ENCODE assay signal across 8 cellular contexts in genomic region chr17:35373984-35374765, GRCh38. TPM values are rescaled to one million over a fixed set of nuclear protein-coding genes. Genes with fewer than 3 reads are reported as not detected.
DNase-seq lines count a peak whose midpoint lies in the region; ATAC-seq and TF ChIP-seq lines count a peak whose summit lies in the region.

No MANE protein-coding gene starts in this region.

- H3K4me3 Mint-ChIP-seq in CD8-positive, alpha-beta memory T cell: peak overlapping the region; percentile 96 to 100 (median 99)
- peak overlapping the region; percentile 91 for H3K4me3 Mint-ChIP-seq in type B pancreatic cell

- H3K4me3 ChIP-seq in CD8-positive, alpha-beta memory T cell (ENCODE audit: low read length): peak overlapping the region; percentile 97
- peak overlapping the region; percentile 21 for H3K4me3 ChIP-seq in NT2/D1 (ENCODE audit: insufficient read length, low read depth)
- H3K4me3 ChIP-seq in neuronal stem cell (ENCODE audit: low read length in 2 of 2): peak overlapping the region in 1 of 2 donors; percentile 26

- H3K27ac Mint-ChIP-seq in CD8-positive, alpha-beta memory T cell: peak overlapping the region; percentile 98 to 100 (median 100)
- H3K27ac Mint-ChIP-seq in type B pancreatic cell: peak overlapping the region; percentile 92

- H2BK120ac ChIP-seq in neuronal stem cell (ENCODE audit: low read depth, low read length): no peak overlapping the region

- peaks cover 0 to 1% of the 10 kb centered on the region in 2 donors for H3K27me3 Mint-ChIP-seq in CD8-positive, alpha-beta memory T cell
- peaks cover 77% of the 10 kb centered on the region for H3K27me3 Mint-ChIP-seq in type B pancreatic cell

- H3K79me1 ChIP-seq in neuronal stem cell (ENCODE audit: low read depth, low read length): no peaks in the 10 kb centered on the region

- H3K27me3 ChIP-seq in CD8-positive, alpha-beta memory T cell (ENCODE audit: insufficient read depth, low read length, poor library complexity, severe bottlenecking): no peaks in the 10 kb centered on the region
- H3K27me3 ChIP-seq in NT2/D1 (ENCODE audit: insufficient read depth, insufficient read length) (peaks cover 64% of the 10 kb centered on the region), foreskin keratinocyte (peaks cover 88% of the 10 kb centered on the region), neuronal stem cell (ENCODE audit: control insufficient read depth in 3 of 3, insufficient read depth in 3 of 3, low read depth in 1 of 3, low read length in 3 of 3) (peaks cover 13 to 62% (median 28%) of the 10 kb centered on the region in 3 experiments)

- H2AFZ ChIP-seq in neuronal stem cell (ENCODE audit: low read length): peak overlapping the region; percentile 79

- H3K27ac ChIP-seq in CD8-positive, alpha-beta memory T cell (ENCODE audit: low read depth, low read length): peak overlapping the region; percentile 87
- H3K27ac ChIP-seq in foreskin keratinocyte (no peak overlapping the region), neuronal stem cell (replicated peaks; ENCODE audit: low read length) (no peak overlapping the region)

- peak overlapping the region; percentile 57 for H3K4me2 ChIP-seq in neuronal stem cell (ENCODE audit: insufficient read depth, low read length, poor library complexity, severe bottlenecking)

- no peak overlapping the region for H2BK12ac ChIP-seq in neuronal stem cell (ENCODE audit: low read length)

- H2BK5ac ChIP-seq in neuronal stem cell (ENCODE audit: low read length): no peak overlapping the region

- POLR2A ChIA-PET in CD8-positive, alpha-beta memory T cell (lab: Charles Lee): interaction anchor here (0.6 to 2.3 kb wide), 13 partner anchors 10 to 233 kb away, joined by 3 to 13 read pairs (median 5); partner anchors contain the start of genes SLFN12L and SLFN13

- peaks cover 4 to 13% (median 6%) of the 10 kb centered on the region in 5 donors for H3K9me3 Mint-ChIP-seq in CD8-positive, alpha-beta memory T cell
- H3K9me3 Mint-ChIP-seq in type B pancreatic cell: peaks cover 10% of the 10 kb centered on the region

- H3K14ac ChIP-seq in neuronal stem cell (ENCODE audit: low read length): peak overlapping the region; percentile 8

- H3K36me3 Mint-ChIP-seq in CD8-positive, alpha-beta memory T cell: peaks cover 0 to 23% (median 14%) of the 10 kb centered on the region in 3 donors
- H3K36me3 Mint-ChIP-seq in type B pancreatic cell: peaks cover 19% of the 10 kb centered on the region

- no peak overlapping the region for H4K91ac ChIP-seq in neuronal stem cell (ENCODE audit: low read depth, low read length, poor library complexity)

- WGBS in neuronal stem cell (ENCODE audit: extremely low coverage in 2 of 2, insufficient read length in 2 of 2, insufficient replicate concordance in 1 of 2), 2 donors: no CpG with 5 or more reads among the region's 47 CpGs

- TF ChIP-seq CTCF in foreskin keratinocyte (conservative IDR thresholded peaks at IDR 0.05): no peak
- no peak for TF ChIP-seq CTCF in type B pancreatic cell (conservative IDR thresholded peaks at IDR 0.05)

- DNase-seq in CD8-positive, alpha-beta memory T cell: peak; percentile 24 to 76 (median 41)
- DNase-seq in HCEC 1CT: peak; percentile 71
- no peak for DNase-seq in NT2/D1 (ENCODE audit: low read depth, low spot score)
- peak; percentile 26 for DNase-seq in activated gamma-delta T cell treated with Interleukin-2 at 50 U/mL for 16 hours
- peak in 1 of 2 donors; percentile 11 for DNase-seq in foreskin keratinocyte
- DNase-seq in neuronal stem cell (ENCODE audit: low spot score): peak; percentile 23
- DNase-seq in type B pancreatic cell (ENCODE audit: extremely low spot score, unreplicated experiment): no peak

- H3K23ac ChIP-seq in neuronal stem cell (ENCODE audit: low read depth, low read length, poor library complexity): no peak overlapping the region

- peaks cover 53 to 60% (median 53%) of the 10 kb centered on the region in 3 donors for H3K4me1 Mint-ChIP-seq in CD8-positive, alpha-beta memory T cell
- peaks cover 5% of the 10 kb centered on the region for H3K4me1 Mint-ChIP-seq in type B pancreatic cell (ENCODE audit: unreplicated experiment)

- H3K36me3 ChIP-seq in CD8-positive, alpha-beta memory T cell (ENCODE audit: insufficient read depth, low read length): no peaks in the 10 kb centered on the region
- H3K36me3 ChIP-seq in NT2/D1 (ENCODE audit: insufficient read depth, insufficient read length, low read length): no peaks in the 10 kb centered on the region
- H3K36me3 ChIP-seq in neuronal stem cell (replicated peaks in 1 of 2; ENCODE audit: control insufficient read depth in 2 of 2, insufficient read depth in 2 of 2, low read length in 2 of 2): no peaks in the 10 kb centered on the region

- ATAC-seq in foreskin keratinocyte (peak; percentile 67), HG03460 (IDR thresholded peaks at IDR 0.05; ENCODE audit: unreplicated experiment) (no peak)

- H3K9ac ChIP-seq in NT2/D1 (ENCODE audit: insufficient read length, low read depth) (peak overlapping the region; percentile 61), neuronal stem cell (ENCODE audit: low read depth, low read length, poor library complexity) (no peak overlapping the region)

- CTCF ChIA-PET in CD8-positive, alpha-beta memory T cell (lab: Charles Lee): interaction anchor here (0.6 to 2.2 kb wide), 7 partner anchors 36 to 212 kb away, joined by 3 to 13 read pairs (median 3); no protein-coding TSS in a partner anchor

- H3K4ac ChIP-seq in neuronal stem cell (ENCODE audit: low read length): no peak overlapping the region

- peaks cover 4% of the 10 kb centered on the region for H3K4me1 ChIP-seq in CD8-positive, alpha-beta memory T cell (ENCODE audit: insufficient read depth, low read length)
- H3K4me1 ChIP-seq in NT2/D1 (ENCODE audit: insufficient read depth, insufficient read length) (no peaks in the 10 kb centered on the region), foreskin keratinocyte (no peaks in the 10 kb centered on the region), neuronal stem cell (ENCODE audit: control insufficient read depth in 2 of 2, insufficient read depth in 1 of 2, low read depth in 1 of 2, low read length in 2 of 2) (peaks cover 0 to 8% of the 10 kb centered on the region in 2 donors)

- H2AK5ac ChIP-seq in neuronal stem cell (ENCODE audit: low read depth, low read length): peak overlapping the region; percentile 21

- peak overlapping the region; percentile 80 for H3K18ac ChIP-seq in neuronal stem cell (ENCODE audit: low read length)

- no peaks in the 10 kb centered on the region for H3K9me3 ChIP-seq in CD8-positive, alpha-beta memory T cell (ENCODE audit: low read length)
- no peaks in the 10 kb centered on the region for H3K9me3 ChIP-seq in NT2/D1 (ENCODE audit: insufficient read depth, low read length)
- H3K9me3 ChIP-seq in neuronal stem cell (replicated peaks in 1 of 2; ENCODE audit: control insufficient read depth in 2 of 2, insufficient read depth in 1 of 2, low read depth in 1 of 2, low read length in 2 of 2): no peaks in the 10 kb centered on the region

- H4K8ac ChIP-seq in neuronal stem cell (ENCODE audit: low read depth, low read length): no peak overlapping the region

- H2BK15ac ChIP-seq in neuronal stem cell (ENCODE audit: low read length): peak overlapping the region; percentile 78

RNA-seq across cellular contexts. Expression of gene SLFN11, which starts 0.8 kb away (rescaled TPM):
- 10 to 100 TPM; 39.5 to 48.4 TPM for total RNA-seq in CD8-positive, alpha-beta memory T cell
- polyA plus RNA-seq in CD8-positive, alpha-beta memory T cell: 17.0 TPM
- total RNA-seq in foreskin keratinocyte: 2.4 and 4.7 TPM in 2 replicates
- 0.48 and 0.81 TPM in 2 replicates for polyA plus RNA-seq in foreskin keratinocyte
- 0.07 TPM for polyA plus RNA-seq in neuronal stem cell (2013, experiment 1 of 2)
- polyA plus RNA-seq in neuronal stem cell (2013, experiment 2 of 2): 0.08 TPM
- total RNA-seq in type B pancreatic cell (ENCODE audit: low replicate concordance): 19.8 and 30.7 TPM in 2 replicates

RNA-seq across cellular contexts. Expression of gene SLFN12, which starts 58.1 kb away (rescaled TPM):
- total RNA-seq in CD8-positive, alpha-beta memory T cell: 1 to 10 TPM; 7.4 to 7.9 TPM
- polyA plus RNA-seq in CD8-positive, alpha-beta memory T cell: 2.5 TPM
- total RNA-seq in foreskin keratinocyte: 8.4 and 13.1 TPM in 2 replicates
- polyA plus RNA-seq in foreskin keratinocyte: 4.6 and 5.4 TPM in 2 replicates
- 10.5 TPM for polyA plus RNA-seq in neuronal stem cell (2013, experiment 1 of 2)
- polyA plus RNA-seq in neuronal stem cell (2013, experiment 2 of 2): 10.6 TPM
- total RNA-seq in type B pancreatic cell (ENCODE audit: low replicate concordance): 5.2 and 6.6 TPM in 2 replicates

Comparison
In these comparisons a context has a peak if more than half of its experiments do, and no peak if none do; other contexts are left out.
1. DNase-seq: peak in CD8-positive, alpha-beta memory T cell (5 of 5), HCEC 1CT (single experiment), activated gamma-delta T cell treated with Interleukin-2 at 50 U/mL for 16 hours (single experiment) and neuronal stem cell (single experiment); none in NT2/D1 (single experiment) and type B pancreatic cell (single experiment).